ENCODE assay signal across 1 cellular context in genomic region chr4:140533951-140534480, GRCh38.
TF ChIP-seq lines count a peak whose summit lies in the region.

No MANE protein-coding gene starts in this region.

TF ChIP-seq in IMR-90, 13 proteins besides CTCF, POLR2A, EP300 and RAD21:
- TF ChIP-seq RFX5 (IDR thresholded peaks at IDR 0.05; ENCODE audit: low read depth, low read length) (no peak), MXI1 (IDR thresholded peaks at IDR 0.05; ENCODE audit: borderline replicate concordance, low read depth, low read length) (no peak), MAFK (IDR thresholded peaks at IDR 0.05; ENCODE audit: low read depth, low read length) (no peak), MAZ (IDR thresholded peaks at IDR 0.05; ENCODE audit: borderline replicate concordance, low read depth, low read length) (no peak), FOS (IDR thresholded peaks at IDR 0.05; ENCODE audit: low read depth, low read length) (no peak), SMC3 (IDR thresholded peaks at IDR 0.05; ENCODE audit: low read depth, low read length) (no peak), USF2 (IDR thresholded peaks at IDR 0.05; ENCODE audit: low read depth, low read length) (no peak), RCOR1 (IDR thresholded peaks at IDR 0.05; ENCODE audit: insufficient replicate concordance, low read length) (no peak), ELK1 (IDR thresholded peaks at IDR 0.05; ENCODE audit: borderline replicate concordance, low read depth, low read length) (no peak), CHD1 (IDR thresholded peaks at IDR 0.05; ENCODE audit: low read depth, low read length) (no peak), BHLHE40 (IDR thresholded peaks at IDR 0.05; ENCODE audit: low read depth, low read length) (no peak), CEBPB (IDR thresholded peaks at IDR 0.05; ENCODE audit: low read depth, low read length) (no peak), NFE2L2 (IDR thresholded peaks at IDR 0.05; ENCODE audit: low read depth, low read length) (no peak)
